7 cellular contexts compared by ENCODE assay signal in genomic region chr1:26826261-26827201, GRCh38. TPM values are rescaled to one million over a fixed set of nuclear protein-coding genes. Genes with fewer than 3 reads are reported as not detected.
DNase-seq lines count a peak whose midpoint lies in the region; ATAC-seq and TF ChIP-seq lines count a peak whose summit lies in the region.

ZDHHC18 (plus strand) TSS chr1:26826688; CDS start chr1:26826805, 117 bp downstream.

- peak; percentile 65 for ATAC-seq in HG02571 (IDR thresholded peaks at IDR 0.05; ENCODE audit: unreplicated experiment)
- peak; percentile 88 for ATAC-seq in WTC11

- TF ChIP-seq CTCF in GM12874 (IDR thresholded peaks at IDR 0.05; ENCODE audit: insufficient read depth, low read depth, low read length) (peak; percentile 66), WTC11 (IDR thresholded peaks at IDR 0.05) (peak; percentile 51; the same call in 1 of the 2 replicates)

- peak; percentile 13 for DNase-seq in NCI-H146 treated with DMSO at 0.1 percent for 48 hours (lab: John Stamatoyannopoulos, UW; ENCODE audit: unreplicated experiment)
- peak; percentile 67 for DNase-seq in WTC11 (ENCODE audit: low spot score)
- peak in 42 of 61 donors; percentile 20 to 82 (median 56) for DNase-seq in caudate nucleus (lab: John Stamatoyannopoulos, UW)
- DNase-seq in iris pigment epithelial cell (ENCODE audit: low read depth) = peak; percentile 38
- peak; percentile 39 to 55 for DNase-seq in stimulated activated CD4-positive, alpha-beta T cell treated with anti-CD3 and anti-CD28 coated beads, Interleukin-12 subunit alpha, Interleukin-12 subunit beta, amount 100 ng/mL, for 24 hours (ENCODE audit: low read depth in 2 of 2)

- H3K36me3 Mint-ChIP-seq in WTC11 = no peaks in the 10 kb centered on the region; the same call in 1 of the 2 replicates

- H3K27ac Mint-ChIP-seq in WTC11 = no peak within 1 kb of the TSS

- H3K27me3 Mint-ChIP-seq in WTC11 (ENCODE audit: low read depth) = peaks cover 2% of the 10 kb centered on the region; the same call in 1 of the 2 replicates

- peak within 1 kb of the TSS; percentile 88 for H3K4me3 Mint-ChIP-seq in WTC11

- CTCF ChIA-PET in WTC11 (lab: Charles Lee) = interaction anchor here (0.5 to 2.2 kb wide), 11 partner anchors 15 to 636 kb away, joined by 3 to 8 read pairs (median 4); partner anchors contain the start of gene CATSPER4

- POLR2A ChIA-PET in WTC11 (lab: Charles Lee) = no interaction called here

- H3K27ac ChIP-seq in caudate nucleus (ENCODE audit: low read depth, low read length) = peak within 1 kb of the TSS; percentile 85

- H3K4me1 Mint-ChIP-seq in WTC11 = peaks cover 35% of the 10 kb centered on the region

- H3K9me3 Mint-ChIP-seq in WTC11 = peaks cover 6% of the 10 kb centered on the region

TF ChIP-seq in WTC11, 78 proteins besides CTCF, POLR2A, EP300 and RAD21:
- TF ChIP-seq ZNF416 (CRISPR knock-in tag; IDR thresholded peaks at IDR 0.05) (0 out of 2 replicates have a peak, but pooled peaks have one; percentile 43), HMGA2 (CRISPR knock-in tag; IDR thresholded peaks at IDR 0.05) (no peak), SP1 (CRISPR knock-in tag; conservative IDR thresholded peaks at IDR 0.05) (0 out of 2 replicates have a peak, but pooled peaks have one; percentile 46), ERG (CRISPR knock-in tag; IDR thresholded peaks at IDR 0.05) (no peak), ETV6 (CRISPR knock-in tag; IDR thresholded peaks at IDR 0.05) (0 out of 2 replicates have a peak, but pooled peaks have one; percentile 54)
TF ChIP-seq in WTC11: peak in this region for 3.

RNA-seq across cellular contexts. Expression of gene ZDHHC18, which starts in this region (rescaled TPM):
- 26.5 to 29.8 TPM (median 28.7 TPM) in 3 replicates for total RNA-seq in WTC11 (2021)

Comparison
In these comparisons a context has a peak if more than half of its experiments do, and no peak if none do; other contexts are left out.
1. Peak in every context shown above with its lines: DNase-seq, ATAC-seq and H3K27ac ChIP-seq.
2. DNase-seq: peak in every context shown above with its lines; median percentile 67 in WTC11; 56 in caudate nucleus; 47 in stimulated activated CD4-positive, alpha-beta T cell treated with anti-CD3 and anti-CD28 coated beads, Interleukin-12 subunit alpha, Interleukin-12 subunit beta, amount 100 ng/mL, for 24 hours; 38 in iris pigment epithelial cell; 13 in NCI-H146 treated with DMSO at 0.1 percent for 48 hours.